In the genomic region with DNA sequence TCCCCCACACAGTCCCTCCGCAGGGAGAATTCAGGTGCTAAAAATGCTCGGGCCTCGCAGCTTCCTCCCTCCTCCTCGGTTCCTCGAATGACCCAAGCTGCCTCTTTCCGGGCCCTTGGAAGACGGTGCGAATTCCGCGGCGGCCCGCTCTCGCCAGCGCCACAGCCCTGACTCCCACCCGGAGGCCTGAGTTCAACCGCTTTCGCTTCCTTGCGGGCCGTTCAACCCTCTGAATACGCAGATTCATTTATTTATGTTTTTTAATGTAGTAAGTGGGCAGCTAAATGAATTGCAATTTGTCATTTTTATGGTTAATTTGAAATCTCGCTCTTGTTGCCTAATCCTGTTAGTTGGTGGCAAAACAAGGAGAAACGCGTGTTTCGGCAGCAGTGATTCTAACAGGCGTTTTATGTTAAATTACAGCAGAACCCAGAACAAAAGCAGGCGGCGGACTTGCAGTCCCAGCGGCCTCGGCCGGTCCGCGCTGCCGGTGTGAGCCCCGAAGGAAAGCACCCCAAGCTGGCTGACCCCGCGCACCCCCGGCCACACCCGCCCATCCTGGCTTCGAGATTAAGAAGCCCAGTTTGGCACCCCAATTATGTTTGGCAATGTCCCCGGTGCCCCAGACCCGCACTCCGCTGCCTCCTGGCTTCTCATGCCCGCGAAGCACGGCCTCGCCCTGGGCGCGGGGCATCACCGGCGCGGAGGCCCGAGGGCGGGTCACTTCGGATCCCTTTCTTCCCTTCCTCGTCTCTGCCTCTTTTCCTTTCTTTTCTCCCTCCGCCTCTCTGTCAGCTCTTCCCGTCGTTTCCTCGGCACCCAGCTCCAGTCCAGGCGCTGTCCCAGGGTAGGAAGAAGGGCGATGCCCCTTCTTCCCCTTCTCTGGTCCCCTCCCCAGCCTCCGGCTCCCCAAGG, we compare ENCODE assay signal across 11 cellular contexts.
DNase-seq lines count a peak whose midpoint lies in the region; ATAC-seq lines count a peak whose summit lies in the region.
"Had no signal": no experiment of that assay in that cellular context is flagged by ENCODE, and none has a peak within 500 bp of the region (broad histone marks: within the 10 kb centered on the region; RNA-seq: fewer than 3 reads in every experiment).

No MANE protein-coding gene starts in this region.

- no peak for ATAC-seq in activated T-helper 17 cell treated with anti-CD3 and anti-CD28 coated beads, Interleukin-2, amount 50 U/mL, for 72 hours (replicated peaks)
- ATAC-seq in stimulated activated naive CD8-positive, alpha-beta T cell treated with anti-CD3 and anti-CD28 coated beads, Interleukin-15, amount 100 ng/mL, for 72 hours = no peak
- ATAC-seq: body of pancreas had no signal

- no peaks in the 10 kb centered on the region for H3K9me3 Mint-ChIP-seq in T-helper 1 cell treated with Interleukin-12 subunit alpha and Interleukin-12 subunit beta and Interleukin-4 antibody, amounts not matched to agents 30 μg/mL and 1 μg/mL, for 36 hours
- no peaks in the 10 kb centered on the region for H3K9me3 Mint-ChIP-seq in activated T-helper 17 cell treated with anti-CD3 and anti-CD28 coated beads, Interleukin-2, amount 50 U/mL, for 72 hours
- H3K9me3 Mint-ChIP-seq in stimulated activated naive CD8-positive, alpha-beta T cell treated with anti-CD3 and anti-CD28 coated beads, Interleukin-15, amount 100 ng/mL, for 72 hours = no peaks in the 10 kb centered on the region

- peaks cover 88% of the 10 kb centered on the region for H3K27me3 Mint-ChIP-seq in T-helper 1 cell treated with Interleukin-12 subunit alpha and Interleukin-12 subunit beta and Interleukin-4 antibody, amounts not matched to agents 30 μg/mL and 1 μg/mL, for 36 hours (ENCODE audit: low read depth)
- peaks cover 71% of the 10 kb centered on the region for H3K27me3 Mint-ChIP-seq in activated T-helper 17 cell treated with anti-CD3 and anti-CD28 coated beads, Interleukin-2, amount 50 U/mL, for 72 hours
- H3K27me3 Mint-ChIP-seq in stimulated activated naive CD8-positive, alpha-beta T cell treated with anti-CD3 and anti-CD28 coated beads, Interleukin-15, amount 100 ng/mL, for 72 hours = peaks cover 100% of the 10 kb centered on the region

- H3K4me3 ChIP-seq in iPS-18c (ENCODE audit: insufficient read depth, low read depth, low read length) = peak overlapping the region; percentile 24; the same call in 1 of the 2 replicates

- H3K9me3 ChIP-seq in iPS-18c (ENCODE audit: control insufficient read depth, insufficient read depth, low read length) = no peaks in the 10 kb centered on the region
- H3K9me3 ChIP-seq: body of pancreas had no signal

- H3K36me3 Mint-ChIP-seq in T-helper 1 cell treated with Interleukin-12 subunit alpha and Interleukin-12 subunit beta and Interleukin-4 antibody, amounts not matched to agents 30 μg/mL and 1 μg/mL, for 36 hours (ENCODE audit: low read depth) = peaks cover 3% of the 10 kb centered on the region
- peaks cover 12% of the 10 kb centered on the region for H3K36me3 Mint-ChIP-seq in activated T-helper 17 cell treated with anti-CD3 and anti-CD28 coated beads, Interleukin-2, amount 50 U/mL, for 72 hours (ENCODE audit: low read depth)

- H3K4me3 Mint-ChIP-seq in T-helper 1 cell treated with Interleukin-12 subunit alpha and Interleukin-12 subunit beta and Interleukin-4 antibody, amounts not matched to agents 30 μg/mL and 1 μg/mL, for 36 hours = peak overlapping the region; percentile 34
- H3K4me3 Mint-ChIP-seq in activated T-helper 17 cell treated with anti-CD3 and anti-CD28 coated beads, Interleukin-2, amount 50 U/mL, for 72 hours = peak overlapping the region; percentile 66
- H3K4me3 Mint-ChIP-seq in stimulated activated naive CD8-positive, alpha-beta T cell treated with anti-CD3 and anti-CD28 coated beads, Interleukin-15, amount 100 ng/mL, for 72 hours = peak overlapping the region; percentile 76 to 88

- H3K27ac Mint-ChIP-seq in T-helper 1 cell treated with Interleukin-12 subunit alpha and Interleukin-12 subunit beta and Interleukin-4 antibody, amounts not matched to agents 30 μg/mL and 1 μg/mL, for 36 hours = peak overlapping the region; percentile 63
- H3K27ac Mint-ChIP-seq in activated T-helper 17 cell treated with anti-CD3 and anti-CD28 coated beads, Interleukin-2, amount 50 U/mL, for 72 hours = no peak overlapping the region
- H3K27ac Mint-ChIP-seq in stimulated activated naive CD8-positive, alpha-beta T cell treated with anti-CD3 and anti-CD28 coated beads, Interleukin-15, amount 100 ng/mL, for 72 hours = no peak overlapping the region

- H3K4me1 Mint-ChIP-seq in T-helper 1 cell treated with Interleukin-12 subunit alpha and Interleukin-12 subunit beta and Interleukin-4 antibody, amounts not matched to agents 30 μg/mL and 1 μg/mL, for 36 hours (ENCODE audit: low read depth) = peaks cover 20% of the 10 kb centered on the region
- peaks cover 19% of the 10 kb centered on the region for H3K4me1 Mint-ChIP-seq in activated T-helper 17 cell treated with anti-CD3 and anti-CD28 coated beads, Interleukin-2, amount 50 U/mL, for 72 hours
- H3K4me1 Mint-ChIP-seq in stimulated activated naive CD8-positive, alpha-beta T cell treated with anti-CD3 and anti-CD28 coated beads, Interleukin-15, amount 100 ng/mL, for 72 hours = peaks cover 51% of the 10 kb centered on the region

- DNase-seq in T-helper 1 cell (no peak), HuH-7 (ENCODE audit: low spot score) (no peak), OCI-M1 (lab: John Stamatoyannopoulos, UW) (no peak)
- no peak for DNase-seq in stimulated activated naive CD8-positive, alpha-beta T cell treated with anti-CD3 and anti-CD28 coated beads, Interleukin-15, amount 100 ng/mL, for 72 hours
- DNase-seq in stimulated activated naive CD4-positive, alpha-beta T cell treated with Interleukin-2 at 50 U/mL for 16 hours (lab: John Stamatoyannopoulos, UW) = no peak
- DNase-seq: body of pancreas; NCI-H1105 treated with DMSO at 0.1 percent for 48 hours; stimulated activated CD4-positive, alpha-beta T cell treated with anti-CD3 and anti-CD28 coated beads, Interleukin-2, amount 100 ng/mL, for 48 hours had no signal
